22 cellular contexts compared by ENCODE assay signal in genomic region chr7:47654672-47655340, GRCh38.
DNase-seq lines count a peak whose midpoint lies in the region; ATAC-seq, FAIRE-seq and TF ChIP-seq lines count a peak whose summit lies in the region.
"Had no signal": no experiment of that assay in that cellular context is flagged by ENCODE, and none has a peak within 500 bp of the region (broad histone marks: within the 10 kb centered on the region; RNA-seq: fewer than 3 reads in every experiment).

No MANE protein-coding gene starts in this region.

- H3K9me3 Mint-ChIP-seq in endothelial cell (ENCODE audit: unreplicated experiment), result no peaks in the 10 kb centered on the region
- H3K9me3 Mint-ChIP-seq: activated CD4-positive, alpha-beta T cell treated with anti-CD3 and anti-CD28 coated beads, Interleukin-2, amount 10 ng/mL, durations not matched to agents 7 days and 5 days had no signal

- no peak overlapping the region for H3K4me3 Mint-ChIP-seq in endothelial cell (ENCODE audit: unreplicated experiment)
- H3K4me3 Mint-ChIP-seq: activated CD4-positive, alpha-beta T cell treated with anti-CD3 and anti-CD28 coated beads, Interleukin-2, amount 10 ng/mL, durations not matched to agents 7 days and 5 days; activated naive CD8-positive, alpha-beta T cell had no signal

- H3K27ac ChIP-seq in osteoblast (ENCODE audit: low read depth, low read length) (peak overlapping the region; percentile 99), testis (no peak overlapping the region), HepG2 (ENCODE audit: extremely low read length, insufficient read depth, low read length) (no peak overlapping the region)

- intact Hi-C loops in testis (cut with DNase I; ENCODE audit: low total_unique reads), result no loop called here
- intact Hi-C loops in HepG2 (cut with micrococcal nuclease; ENCODE audit: unreplicated experiment), result no loop called here

- H3K36me3 ChIP-seq in osteoblast (ENCODE audit: insufficient read depth, low read length), result no peaks in the 10 kb centered on the region
- H3K36me3 ChIP-seq in testis (ENCODE audit: low read depth, missing control alignments), result no peaks in the 10 kb centered on the region
- H3K36me3 ChIP-seq in HepG2 (replicated peaks in 1 of 2; ENCODE audit: control insufficient read depth in 1 of 2, insufficient read depth in 2 of 2, low read length in 2 of 2), result no peaks in the 10 kb centered on the region

- H3K9ac ChIP-seq in HepG2 (ENCODE audit: insufficient read depth, low read depth, low read length), result no peak overlapping the region

- no peak for ATAC-seq in HepG2

- H3K4me1 ChIP-seq in osteoblast (ENCODE audit: insufficient read depth, low read length), result peaks cover 41% of the 10 kb centered on the region
- no peaks in the 10 kb centered on the region for H3K4me1 ChIP-seq in testis
- H3K4me1 ChIP-seq in HepG2 (ENCODE audit: insufficient read depth, low read length), result peaks cover 17% of the 10 kb centered on the region

- H2AFZ ChIP-seq in osteoblast (ENCODE audit: low read length), result peak overlapping the region; percentile 45
- H2AFZ ChIP-seq in HepG2 (ENCODE audit: low read length), result no peak overlapping the region

- H3K9me3 ChIP-seq in osteoblast (ENCODE audit: low read depth, low read length), result no peaks in the 10 kb centered on the region
- H3K9me3 ChIP-seq in testis, result no peaks in the 10 kb centered on the region
- H3K9me3 ChIP-seq in HepG2 (ENCODE audit: low read length), result no peaks in the 10 kb centered on the region

- no peaks in the 10 kb centered on the region for H3K79me2 ChIP-seq in osteoblast (ENCODE audit: insufficient read depth, low read length)
- no peaks in the 10 kb centered on the region for H3K79me2 ChIP-seq in HepG2 (ENCODE audit: insufficient read depth, low read length)

- TF ChIP-seq POLR2A in testis (IDR thresholded peaks at IDR 0.05), result no peak
- TF ChIP-seq POLR2A in HepG2 (IDR thresholded peaks at IDR 0.05; ENCODE audit: insufficient read depth in 1 of 2, low read depth in 2 of 2, low read length in 2 of 2), result no peak

- 86% methylated on average over 15 to 16 of the region's 16 CpGs for WGBS in testis, 2 donors
- 53% methylated on average over 16 of the region's 16 CpGs for WGBS in HepG2 (ENCODE audit: low lambda C conversion rate)

- H3K27me3 ChIP-seq in osteoblast (ENCODE audit: insufficient read depth, low read length) (no peaks in the 10 kb centered on the region), testis (no peaks in the 10 kb centered on the region), HepG2 (ENCODE audit: control insufficient read depth in 1 of 2, insufficient read depth in 2 of 2, low read length in 2 of 2) (no peaks in the 10 kb centered on the region)

- DNase-seq in AG10803 (ENCODE audit: low read depth) (peak; percentile 58), LHCN-M2 (ENCODE audit: low read depth) (peak; percentile 49), endothelial cell (ENCODE audit: low spot score) (peak; percentile 13), osteoblast (ENCODE audit: insufficient read length, low spot score, missing footprints) (peak; percentile 71), NCI-H526 treated with DMSO at 0.1 percent for 48 hours (lab: John Stamatoyannopoulos, UW) (no peak), HUDEP-2 (lab: John Stamatoyannopoulos, UW; ENCODE audit: unreplicated experiment in 76 of 76) (no peak), testis (no peak), HepG2 (ENCODE audit: low spot score) (no peak)
- DNase-seq: activated CD4-positive, alpha-beta T cell treated with anti-CD3 and anti-CD28 coated beads, Interleukin-2, amount 10 ng/mL, durations not matched to agents 7 days and 5 days; activated T-cell treated with anti-CD3 and anti-CD28 coated beads, Interleukin-2, amount 50 U/mL, for 1 hour; central memory CD4-positive, alpha-beta T cell; KG1; midbrain; NCI-H1417 treated with DMSO at 0.1 percent for 48 hours; NCI-H345; SIG-M5; T1000 had no signal

- POLR2A ChIA-PET in HepG2 (lab: Yijun Ruan, JAX), result no interaction called here

- TF ChIP-seq RAD21 in HepG2 (CRISPR knock-in tag; IDR thresholded peaks at IDR 0.05), result no peak

- in situ Hi-C loops in HepG2 (cut with HindIII; ENCODE audit: extremely low pct_ligation_motif_present, low pct_unique_long_range_greater_than_20kb), result no loop called here

- TF ChIP-seq CTCF in AG10803 (conservative IDR thresholded peaks at IDR 0.05; ENCODE audit: low read length) (no peak), endothelial cell (IDR thresholded peaks at IDR 0.05; ENCODE audit: unreplicated experiment) (no peak), osteoblast (IDR thresholded peaks at IDR 0.05; ENCODE audit: extremely low read depth, low read depth, low read length) (no peak), testis (IDR thresholded peaks at IDR 0.05) (no peak), HepG2 (CRISPR knock-in tag; IDR thresholded peaks at IDR 0.05) (no peak)

- no peak overlapping the region for H3K27ac Mint-ChIP-seq in endothelial cell (ENCODE audit: unreplicated experiment)
- H3K27ac Mint-ChIP-seq: activated CD4-positive, alpha-beta T cell treated with anti-CD3 and anti-CD28 coated beads, Interleukin-2, amount 10 ng/mL, durations not matched to agents 7 days and 5 days; activated naive CD8-positive, alpha-beta T cell had no signal

- H3K4me1 Mint-ChIP-seq in endothelial cell (ENCODE audit: unreplicated experiment), result peaks cover 9% of the 10 kb centered on the region
- H3K4me1 Mint-ChIP-seq: activated CD4-positive, alpha-beta T cell treated with anti-CD3 and anti-CD28 coated beads, Interleukin-2, amount 10 ng/mL, durations not matched to agents 7 days and 5 days had no signal

- TF ChIP-seq EP300 in HepG2 (IDR thresholded peaks at IDR 0.05; ENCODE audit: low read depth in 2 of 2, low read length in 2 of 2) (no peak), HepG2 (CRISPR knock-in tag; IDR thresholded peaks at IDR 0.05; ENCODE audit: borderline replicate concordance) (no peak)

- CTCF ChIA-PET in HepG2 (lab: Yijun Ruan, JAX; ENCODE audit: low intra/inter-chr PET ratio, low total read pairs), result no interaction called here

- no peak overlapping the region for H3K4me3 ChIP-seq in AG10803 (ENCODE audit: low read length)
- no peak overlapping the region for H3K4me3 ChIP-seq in osteoblast (ENCODE audit: insufficient read depth, low read length)
- H3K4me3 ChIP-seq in testis, result no peak overlapping the region
- no peak overlapping the region for H3K4me3 ChIP-seq in HepG2 (replicated peaks in 1 of 3; ENCODE audit: insufficient read depth in 1 of 3, low read depth in 2 of 3, low read length in 3 of 3)

- H3K4me2 ChIP-seq in osteoblast (ENCODE audit: insufficient read depth, low read length) (peak overlapping the region; percentile 42), HepG2 (ENCODE audit: low read depth, low read length) (no peak overlapping the region)

- no peak for FAIRE-seq in HepG2 (lab: Jason Lieb, UNC)
- FAIRE-seq: D721Med, endometrium, GM19239, islet of Langerhans had no signal

- H4K20me1 ChIP-seq in osteoblast (ENCODE audit: insufficient read depth, low read length) (no peaks in the 10 kb centered on the region), HepG2 (ENCODE audit: insufficient read depth, low read length) (no peaks in the 10 kb centered on the region)

- H3K27me3 Mint-ChIP-seq in endothelial cell (ENCODE audit: unreplicated experiment), result no peaks in the 10 kb centered on the region
- H3K27me3 Mint-ChIP-seq: activated CD4-positive, alpha-beta T cell treated with anti-CD3 and anti-CD28 coated beads, Interleukin-2, amount 10 ng/mL, durations not matched to agents 7 days and 5 days; activated naive CD8-positive, alpha-beta T cell had no signal

- no TSS peak for BruUV-seq in HepG2 (replicated peaks; lab: Mats Ljungman, UMichigan)

- H3K36me3 Mint-ChIP-seq in endothelial cell (ENCODE audit: low read depth, unreplicated experiment), result no peaks in the 10 kb centered on the region
- H3K36me3 Mint-ChIP-seq: activated naive CD8-positive, alpha-beta T cell had no signal

TF ChIP-seq in HepG2, 621 proteins besides CTCF, POLR2A, EP300 and RAD21 (continues in another document):
- no peak for TF ChIP-seq ZNF205 (CRISPR knock-in tag; IDR thresholded peaks at IDR 0.05)
- TF ChIP-seq HMGXB4 (CRISPR knock-in tag; IDR thresholded peaks at IDR 0.05; ENCODE audit: borderline replicate concordance in 1 of 2, low read depth in 1 of 2), result no peak
- no peak for TF ChIP-seq ZNF253 (CRISPR knock-in tag; IDR thresholded peaks at IDR 0.05; ENCODE audit: borderline replicate concordance)

Comparison
In these comparisons a context has a peak if more than half of its experiments do, and no peak if none do; other contexts are left out.
1. DNase-seq: peak in AG10803 (single experiment), LHCN-M2 (single experiment), endothelial cell (single experiment) and osteoblast (single experiment); none in NCI-H526 treated with DMSO at 0.1 percent for 48 hours (single experiment), HUDEP-2 (0 of 76), testis (single experiment) and HepG2 (single experiment).